ENCODE assay signal across 20 cellular contexts in the genomic region with DNA sequence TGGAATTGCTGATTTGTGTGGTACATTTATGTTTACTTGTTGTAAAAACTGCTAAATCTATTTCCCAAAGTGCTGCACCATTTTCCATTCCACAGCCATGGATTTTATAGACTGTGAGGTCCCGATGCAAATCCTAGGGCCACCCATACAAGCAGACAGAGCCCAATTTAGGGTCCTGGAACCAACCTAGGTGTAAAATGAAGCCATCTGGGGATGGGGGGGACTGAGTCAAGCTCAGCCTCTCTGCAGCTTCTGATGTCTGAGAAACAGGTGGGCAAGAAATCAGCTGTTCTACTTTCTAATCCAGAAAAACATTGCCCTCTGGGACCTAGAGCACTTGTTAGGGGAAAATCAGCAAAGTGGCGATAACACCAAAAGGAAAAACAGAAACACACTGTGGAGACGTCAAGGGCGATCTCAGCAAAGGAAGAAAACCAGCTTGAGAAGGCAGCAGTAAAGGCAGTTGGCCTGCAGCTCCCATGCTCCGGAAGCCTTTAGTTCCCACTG. TPM values are rescaled to one million over a fixed set of nuclear protein-coding genes. Genes with fewer than 3 reads are reported as not detected.
DNase-seq lines count a peak whose midpoint lies in the region; ATAC-seq and TF ChIP-seq lines count a peak whose summit lies in the region.
"Had no signal": no experiment of that assay in that cellular context is flagged by ENCODE, and none has a peak within 500 bp of the region (broad histone marks: within the 10 kb centered on the region; RNA-seq: fewer than 3 reads in every experiment).

No MANE protein-coding gene starts in this region.

- H3K4me3 Mint-ChIP-seq in glutamatergic neuron (ENCODE audit: unreplicated experiment) (no peak overlapping the region), neural progenitor cell (no peak overlapping the region)
- H3K4me3 Mint-ChIP-seq: activated naive CD8-positive, alpha-beta T cell treated with anti-CD3 and anti-CD28 coated beads, Interleukin-2, amount 10 ng/mL, durations not matched to agents 7 days and 5 days; naive thymus-derived CD8-positive, alpha-beta T cell; stimulated activated memory B cell treated with anti-CD40 and anti-IgM and Interleukin-4, amounts not matched to agents 10 μg/mL and 1 μg/mL and 100 μg/mL, for 72 hours; T-helper 2 cell treated with Interferon-gamma antibody and Interleukin-4, amounts not matched to agents 5 μg/mL and 100 μg/mL, for 36 hours had no signal

- H3K27ac Mint-ChIP-seq in glutamatergic neuron (ENCODE audit: unreplicated experiment) = no peak overlapping the region
- peak overlapping the region; percentile 62 for H3K27ac Mint-ChIP-seq in neural progenitor cell
- H3K27ac Mint-ChIP-seq: activated naive CD8-positive, alpha-beta T cell treated with anti-CD3 and anti-CD28 coated beads, Interleukin-2, amount 10 ng/mL, durations not matched to agents 7 days and 5 days; naive thymus-derived CD8-positive, alpha-beta T cell; stimulated activated memory B cell treated with anti-CD40 and anti-IgM and Interleukin-4, amounts not matched to agents 10 μg/mL and 1 μg/mL and 100 μg/mL, for 72 hours; T-helper 2 cell treated with Interferon-gamma antibody and Interleukin-4, amounts not matched to agents 5 μg/mL and 100 μg/mL, for 36 hours had no signal

- H3K27ac ChIP-seq in cingulate gyrus (ENCODE audit: low read depth, low read length) (peak overlapping the region; percentile 30), neural progenitor cell (no peak overlapping the region), tibial artery (peak overlapping the region; percentile 97 to 99)
- H3K27ac ChIP-seq: brain microvascular endothelial cell, SK-N-MC had no signal

- H3F3A ChIP-seq in neural progenitor cell (ENCODE audit: low read depth) = peaks cover 17% of the 10 kb centered on the region

- no peak overlapping the region for H3K9ac ChIP-seq in neural progenitor cell

- peaks cover 7% of the 10 kb centered on the region for H3K36me3 Mint-ChIP-seq in glutamatergic neuron (ENCODE audit: unreplicated experiment)
- H3K36me3 Mint-ChIP-seq in neural progenitor cell = peaks cover 3% of the 10 kb centered on the region
- H3K36me3 Mint-ChIP-seq: activated naive CD8-positive, alpha-beta T cell treated with anti-CD3 and anti-CD28 coated beads, Interleukin-2, amount 10 ng/mL, durations not matched to agents 7 days and 5 days had no signal

- H3K4me2 ChIP-seq in neural progenitor cell = no peak overlapping the region

- H3K27me3 ChIP-seq in neural progenitor cell (peaks cover 14% of the 10 kb centered on the region), tibial artery (no peaks in the 10 kb centered on the region)
- H3K27me3 ChIP-seq: brain microvascular endothelial cell had no signal

- no peak for ATAC-seq in GM19467 (IDR thresholded peaks at IDR 0.05; ENCODE audit: unreplicated experiment)
- ATAC-seq: esophagus mucosa; naive thymus-derived CD8-positive, alpha-beta T cell; stimulated activated memory B cell treated with anti-CD40 and anti-IgM and Interleukin-4, amounts not matched to agents 10 μg/mL and 1 μg/mL and 100 μg/mL, for 72 hours had no signal

- intact Hi-C loops in tibial artery (cut with DNase I; ENCODE audit: low total_unique reads) = no loop called here

- peaks cover 7% of the 10 kb centered on the region for H3K27me3 Mint-ChIP-seq in glutamatergic neuron (ENCODE audit: unreplicated experiment)
- peaks cover 2% of the 10 kb centered on the region for H3K27me3 Mint-ChIP-seq in neural progenitor cell (ENCODE audit: insufficient read depth, low read depth)
- H3K27me3 Mint-ChIP-seq: naive thymus-derived CD8-positive, alpha-beta T cell; stimulated activated memory B cell treated with anti-CD40 and anti-IgM and Interleukin-4, amounts not matched to agents 10 μg/mL and 1 μg/mL and 100 μg/mL, for 72 hours had no signal

- peaks cover 11% of the 10 kb centered on the region for H4K20me1 ChIP-seq in neural progenitor cell (ENCODE audit: low read depth)

- H3K9me3 ChIP-seq in neural progenitor cell (ENCODE audit: low read depth) = no peaks in the 10 kb centered on the region
- H3K9me3 ChIP-seq in tibial artery = no peaks in the 10 kb centered on the region
- H3K9me3 ChIP-seq: Caco-2 had no signal

- H3K4me1 ChIP-seq in neural progenitor cell (peaks cover 37% of the 10 kb centered on the region), tibial artery (peaks cover 6 to 85% (median 63%) of the 10 kb centered on the region in 4 donors)
- H3K4me1 ChIP-seq: Caco-2 had no signal

- H3K36me3 ChIP-seq in neural progenitor cell (no peaks in the 10 kb centered on the region), tibial artery (no peaks in the 10 kb centered on the region)
- H3K36me3 ChIP-seq: brain microvascular endothelial cell had no signal

- peak; percentile 1 for DNase-seq in glutamatergic neuron
- no peak for DNase-seq in neural progenitor cell (ENCODE audit: low spot score)
- peak in 1 of 2 donors; percentile 23 for DNase-seq in tibial artery
- DNase-seq in ureter (ENCODE audit: low spot score) = no peak
- DNase-seq in occipital lobe (lab: John Stamatoyannopoulos, UW) = no peak
- DNase-seq: activated CD4-positive, CD25-positive, alpha-beta regulatory T cell; activated naive CD8-positive, alpha-beta T cell treated with anti-CD3 and anti-CD28 coated beads, Interleukin-2, amount 10 ng/mL, durations not matched to agents 7 days and 5 days; activated T-cell treated with anti-CD3 and anti-CD28 coated beads, Interleukin-2, amount 50 U/mL, for 48 hours; brain microvascular endothelial cell; mammary epithelial cell; naive thymus-derived CD8-positive, alpha-beta T cell; NCI-H1417 treated with DMSO at 0.1 percent for 48 hours; NCI-H2227 treated with DMSO at 0.1 percent for 48 hours had no signal

- no peak for TF ChIP-seq CTCF in glutamatergic neuron (IDR thresholded peaks at IDR 0.05; ENCODE audit: partially characterized antibody, unreplicated experiment)
- no peak for TF ChIP-seq CTCF in neural progenitor cell (IDR thresholded peaks at IDR 0.05)
- TF ChIP-seq CTCF in tibial artery (IDR thresholded peaks at IDR 0.05) = no peak

- no peak overlapping the region for H3K4me3 ChIP-seq in neural progenitor cell
- no peak overlapping the region for H3K4me3 ChIP-seq in tibial artery
- H3K4me3 ChIP-seq: SK-N-MC had no signal

- no peak overlapping the region for H2AFZ ChIP-seq in neural progenitor cell (replicated peaks)

- H3K9me3 Mint-ChIP-seq in glutamatergic neuron (ENCODE audit: unreplicated experiment) = peaks cover 9% of the 10 kb centered on the region
- peaks cover 4% of the 10 kb centered on the region for H3K9me3 Mint-ChIP-seq in neural progenitor cell
- H3K9me3 Mint-ChIP-seq: activated naive CD8-positive, alpha-beta T cell treated with anti-CD3 and anti-CD28 coated beads, Interleukin-2, amount 10 ng/mL, durations not matched to agents 7 days and 5 days had no signal

- no peaks in the 10 kb centered on the region for H3K79me2 ChIP-seq in neural progenitor cell (ENCODE audit: low read depth)

- H3K4me1 Mint-ChIP-seq in glutamatergic neuron (ENCODE audit: low read depth, unreplicated experiment) = peaks cover 11% of the 10 kb centered on the region
- H3K4me1 Mint-ChIP-seq in neural progenitor cell = peaks cover 71% of the 10 kb centered on the region
- H3K4me1 Mint-ChIP-seq: activated naive CD8-positive, alpha-beta T cell treated with anti-CD3 and anti-CD28 coated beads, Interleukin-2, amount 10 ng/mL, durations not matched to agents 7 days and 5 days; stimulated activated memory B cell treated with anti-CD40 and anti-IgM and Interleukin-4, amounts not matched to agents 10 μg/mL and 1 μg/mL and 100 μg/mL, for 72 hours had no signal

RNA-seq across cellular contexts. Expression of a gene that starts 38.0 kb away (rescaled TPM):
- total RNA-seq in glutamatergic neuron (ENCODE audit: unreplicated experiment) = 23.8 TPM
- 10.0 and 19.5 TPM in 2 replicates for total RNA-seq in neural progenitor cell (ENCODE audit: low replicate concordance)
- 37.9 TPM for total RNA-seq in ureter
- total RNA-seq in occipital lobe = 10.3 TPM

RNA-seq across cellular contexts. Expression of a gene that starts 54.1 kb away (rescaled TPM):
- total RNA-seq in glutamatergic neuron (ENCODE audit: unreplicated experiment) (not detected), neural progenitor cell (ENCODE audit: low replicate concordance) (not detected in 2 replicates), ureter (11.0 TPM), occipital lobe (0.16 TPM)
- total RNA-seq: activated naive CD8-positive, alpha-beta T cell treated with anti-CD3 and anti-CD28 coated beads, Interleukin-2, amount 10 ng/mL, durations not matched to agents 7 days and 5 days; naive thymus-derived CD8-positive, alpha-beta T cell had no signal

Comparison
In these comparisons a context has a peak if more than half of its experiments do, and no peak if none do; other contexts are left out.
1. RNA of a gene that starts 54.1 kb away (total RNA-seq): 11.0 TPM in ureter (single experiment); 0.16 TPM in occipital lobe (single experiment), not detected in glutamatergic neuron (single experiment) and not detected in neural progenitor cell; every median in the first group is over 10 times any median in the second.